In genomic region chrX:102659790-102660757, GRCh38 we compare ENCODE assay signal across 8 cellular contexts. TPM values are rescaled to one million over a fixed set of nuclear protein-coding genes. Genes with fewer than 3 reads are reported as not detected.
DNase-seq lines count a peak whose midpoint lies in the region; ATAC-seq and TF ChIP-seq lines count a peak whose summit lies in the region.

No MANE protein-coding gene starts in this region.

- ATAC-seq in GM18505 (IDR thresholded peaks at IDR 0.05; ENCODE audit: unreplicated experiment): peak; percentile 98
- ATAC-seq in HG02943 (IDR thresholded peaks at IDR 0.05; ENCODE audit: low read depth, unreplicated experiment): peak; percentile 96

- POLR2A ChIA-PET in activated CD4-positive, alpha-beta memory T cell treated with anti-CD3 and anti-CD28 coated beads, Interleukin-2, amount 10 ng/mL, durations not matched to agents 7 days and 5 days (lab: Charles Lee): interaction anchor here (0.6 to 1.3 kb wide), 2 partner anchors 9 to 61 kb away, joined by 3 to 4 read pairs; partner anchors contain the start of genes ARMCX5 and GPRASP1

- H3K27ac Mint-ChIP-seq in activated CD4-positive, alpha-beta memory T cell treated with anti-CD3 and anti-CD28 coated beads, Interleukin-2, amount 10 ng/mL, durations not matched to agents 7 days and 5 days: peak overlapping the region; percentile 64

- H3K36me3 Mint-ChIP-seq in activated CD4-positive, alpha-beta memory T cell treated with anti-CD3 and anti-CD28 coated beads, Interleukin-2, amount 10 ng/mL, durations not matched to agents 7 days and 5 days (ENCODE audit: low read depth): no peaks in the 10 kb centered on the region

- peak overlapping the region; percentile 85 for H3K4me3 Mint-ChIP-seq in activated CD4-positive, alpha-beta memory T cell treated with anti-CD3 and anti-CD28 coated beads, Interleukin-2, amount 10 ng/mL, durations not matched to agents 7 days and 5 days

- H3K4me3 ChIP-seq in SJCRH30: no peak overlapping the region

- CTCF ChIA-PET in activated CD4-positive, alpha-beta memory T cell treated with anti-CD3 and anti-CD28 coated beads, Interleukin-2, amount 10 ng/mL, durations not matched to agents 7 days and 5 days (lab: Charles Lee): no interaction called here

- H3K27me3 Mint-ChIP-seq in activated CD4-positive, alpha-beta memory T cell treated with anti-CD3 and anti-CD28 coated beads, Interleukin-2, amount 10 ng/mL, durations not matched to agents 7 days and 5 days: no peaks in the 10 kb centered on the region

- H3K9me3 ChIP-seq in SJCRH30 (replicated peaks): no peaks in the 10 kb centered on the region

- no peaks in the 10 kb centered on the region for H3K27me3 ChIP-seq in SJCRH30

- no peak overlapping the region for H3K27ac ChIP-seq in SJCRH30

- H3K9me3 Mint-ChIP-seq in activated CD4-positive, alpha-beta memory T cell treated with anti-CD3 and anti-CD28 coated beads, Interleukin-2, amount 10 ng/mL, durations not matched to agents 7 days and 5 days: peaks cover 2% of the 10 kb centered on the region

- no peak for TF ChIP-seq POLR2A in GM18505 (IDR thresholded peaks at IDR 0.05; ENCODE audit: borderline replicate concordance, extremely low read depth, insufficient read depth, insufficient read length)

- no peaks in the 10 kb centered on the region for H3K4me1 ChIP-seq in SJCRH30

- H3K36me3 ChIP-seq in SJCRH30: no peaks in the 10 kb centered on the region

- DNase-seq in NCI-H2227 (lab: John Stamatoyannopoulos, UW; ENCODE audit: unreplicated experiment): peak; percentile 85
- DNase-seq in activated CD4-positive, alpha-beta memory T cell treated with anti-CD3 and anti-CD28 coated beads, Interleukin-2, amount 10 ng/mL, durations not matched to agents 7 days and 5 days: peak; percentile 86
- DNase-seq in effector CD8-positive, alpha-beta T cell (lab: John Stamatoyannopoulos, UW): peak; percentile 66
- DNase-seq in medulla oblongata (ENCODE audit: extremely low spot score): peak; percentile 86
- peak; percentile 65 to 83 (median 68) for DNase-seq in stimulated activated CD4-positive, alpha-beta T cell treated with anti-CD3 and anti-CD28 coated beads, TNF-alpha, amount 100 ng/mL, for 24 hours (ENCODE audit: low read depth in 3 of 3)
- no peak for DNase-seq in SJCRH30

- peaks cover 13% of the 10 kb centered on the region for H3K4me1 Mint-ChIP-seq in activated CD4-positive, alpha-beta memory T cell treated with anti-CD3 and anti-CD28 coated beads, Interleukin-2, amount 10 ng/mL, durations not matched to agents 7 days and 5 days

RNA-seq across cellular contexts. Expression of gene GPRASP1, which starts 8.8 kb away (rescaled TPM):
- total RNA-seq in activated CD4-positive, alpha-beta memory T cell treated with anti-CD3 and anti-CD28 coated beads, Interleukin-2, amount 10 ng/mL, durations not matched to agents 7 days and 5 days: 1 to 10 TPM; 1.6 TPM
- total RNA-seq in SJCRH30 (2014; rRNA removed; shearing (Covaris generic)): 1.4 and 2.3 TPM in 2 replicates

RNA-seq across cellular contexts. Expression of gene GPRASP2, which starts 52.2 kb away (rescaled TPM):
- under 1 TPM; 0.23 TPM for total RNA-seq in activated CD4-positive, alpha-beta memory T cell treated with anti-CD3 and anti-CD28 coated beads, Interleukin-2, amount 10 ng/mL, durations not matched to agents 7 days and 5 days
- total RNA-seq in SJCRH30 (2014; rRNA removed; shearing (Covaris generic)): 7.2 and 7.4 TPM in 2 replicates

Comparison
In these comparisons a context has a peak if more than half of its experiments do, and no peak if none do; other contexts are left out.
1. DNase-seq: peak in NCI-H2227 (single experiment), activated CD4-positive, alpha-beta memory T cell treated with anti-CD3 and anti-CD28 coated beads, Interleukin-2, amount 10 ng/mL, durations not matched to agents 7 days and 5 days (single experiment), effector CD8-positive, alpha-beta T cell (single experiment), medulla oblongata (single experiment) and stimulated activated CD4-positive, alpha-beta T cell treated with anti-CD3 and anti-CD28 coated beads, TNF-alpha, amount 100 ng/mL, for 24 hours (3 of 3); none in SJCRH30 (0 of 2).